In genomic region chr1:2623571-2624337, GRCh38 we compare ENCODE assay signal across 22 cellular contexts. TPM values are rescaled to one million over a fixed set of nuclear protein-coding genes. Genes with fewer than 3 reads are reported as not detected.
"Had no signal": no experiment of that assay in that cellular context is flagged by ENCODE, and none has a peak within 500 bp of the region (broad histone marks: within the 10 kb centered on the region; RNA-seq: fewer than 3 reads in every experiment).

No MANE protein-coding gene starts in this region.

- DNase-seq: effector memory CD8-positive, alpha-beta T cell; esophagus squamous epithelium; foreskin fibroblast; glutamatergic neuron; islet precursor cell; left lung; mesenchymal stem cell; naive B cell; nephron progenitor cell; small intestine; stimulated activated CD4-positive, alpha-beta T cell treated with anti-CD3 and anti-CD28 coated beads, Interleukin-2, amount 100 ng/mL, for 48 hours; testis had no signal

- H3K4me3 Mint-ChIP-seq: dendritic cell treated with granulocyte-macrophage colony-stimulating factor and Interleukin-4, amounts not matched to agents 40 ng/mL and 50 ng/mL, for 4 days; effector memory CD8-positive, alpha-beta T cell; naive B cell; nephron progenitor cell; stimulated activated naive CD8-positive, alpha-beta T cell treated with anti-CD3 and anti-CD28 coated beads, Interleukin-15, Interleukin-2, amounts not matched to agents 100 ng/mL and 50 ng/mL, for 24 hours had no signal

- H3K27ac ChIP-seq: esophagus squamous epithelium, gastroesophageal sphincter, left lung, neutrophil, testis, tibial nerve had no signal

- H3K4me3 ChIP-seq: esophagus squamous epithelium, gastroesophageal sphincter, left lung, lung, testis, tibial nerve had no signal

- ATAC-seq: effector memory CD8-positive, alpha-beta T cell; gastroesophageal sphincter; left lung; right cardiac atrium had no signal

- H3K36me3 ChIP-seq: esophagus squamous epithelium, gastroesophageal sphincter, left lung, neutrophil, tibial nerve had no signal

- H3K27me3 ChIP-seq: testis had no signal

- H3K27ac Mint-ChIP-seq: dendritic cell treated with granulocyte-macrophage colony-stimulating factor and Interleukin-4, amounts not matched to agents 40 ng/mL and 50 ng/mL, for 4 days; effector memory CD8-positive, alpha-beta T cell; naive B cell; nephron progenitor cell; progenitor cell of endocrine pancreas; stimulated activated naive CD8-positive, alpha-beta T cell treated with anti-CD3 and anti-CD28 coated beads, Interleukin-15, Interleukin-2, amounts not matched to agents 100 ng/mL and 50 ng/mL, for 24 hours had no signal

- H3K9me3 Mint-ChIP-seq: dendritic cell treated with granulocyte-macrophage colony-stimulating factor and Interleukin-4, amounts not matched to agents 40 ng/mL and 50 ng/mL, for 4 days; effector memory CD8-positive, alpha-beta T cell had no signal

- H3K9me3 ChIP-seq: esophagus squamous epithelium, gastroesophageal sphincter, neutrophil, testis had no signal

RNA-seq across cellular contexts. Expression of gene MMEL1, which starts 9.1 kb away (rescaled TPM):
- total RNA-seq: epithelial cell of proximal tubule, osteocyte had no signal
